Comparison of ENCODE assay signal across 8 cellular contexts in the genomic region with DNA sequence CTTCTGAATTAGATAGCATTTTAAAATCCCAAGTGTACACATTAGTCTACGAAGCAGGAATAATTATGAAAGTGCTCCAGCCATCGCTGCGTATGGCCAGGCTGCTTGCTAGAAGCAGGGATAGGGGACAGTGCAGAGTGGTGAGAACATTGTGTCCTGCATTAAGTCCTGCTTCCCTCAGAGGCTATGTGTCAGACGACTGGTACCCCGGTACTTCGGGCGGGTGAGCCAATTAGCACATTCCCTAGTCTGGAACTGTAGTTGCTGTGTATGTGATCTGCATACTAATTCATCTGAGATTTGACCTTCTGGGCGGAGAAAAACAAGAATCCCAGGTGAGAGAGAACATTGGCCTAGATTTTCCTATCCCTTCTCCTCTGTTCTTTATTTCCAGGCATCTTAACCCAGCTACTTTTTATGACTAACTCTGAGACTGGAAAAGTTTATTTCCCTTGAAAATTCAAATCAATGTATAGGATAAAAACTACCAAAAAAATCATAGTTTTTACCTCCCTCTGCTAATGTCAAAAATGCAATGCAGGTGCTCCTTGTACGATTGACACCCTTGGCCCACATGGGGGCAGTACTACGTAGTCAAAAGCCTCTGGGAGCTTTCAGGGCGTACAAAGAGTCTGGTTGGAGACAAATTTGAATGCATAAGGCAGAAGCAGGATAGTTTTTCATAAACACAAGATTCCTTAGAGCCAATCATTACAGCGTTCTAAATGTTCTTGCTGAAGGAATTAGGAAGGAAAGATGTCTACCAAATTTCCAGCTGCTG.
DNase-seq lines count a peak whose midpoint lies in the region; ATAC-seq and TF ChIP-seq lines count a peak whose summit lies in the region.

No MANE protein-coding gene starts in this region.

- no peaks in the 10 kb centered on the region for H3K36me3 Mint-ChIP-seq in GM23338 (ENCODE audit: low read depth)
- H3K36me3 Mint-ChIP-seq in T-helper 17 cell (ENCODE audit: low read depth): no peaks in the 10 kb centered on the region

- H3K4me1 Mint-ChIP-seq in GM23338 (peaks cover 10% of the 10 kb centered on the region; the same call in 2 of the 3 replicates), T-helper 17 cell (no peaks in the 10 kb centered on the region)

- no peaks in the 10 kb centered on the region for H3K9me2 ChIP-seq in GM23338 (ENCODE audit: insufficient read depth)

- DNase-seq in GM23338 (ENCODE audit: low spot score) (peak; percentile 74), NCI-H187 treated with DMSO at 0.1 percent for 48 hours (lab: John Stamatoyannopoulos, UW) (peak; percentile 29), astrocyte of the hippocampus (ENCODE audit: low read depth, low spot score) (peak; percentile 76), lung microvascular endothelial cell (ENCODE audit: low read depth in 2 of 2) (peak; percentile 58 to 72), T-helper 17 cell (no peak)
- no peak for DNase-seq in stimulated activated CD4-positive, alpha-beta T cell treated with anti-CD3 and anti-CD28 coated beads, Interleukin-4, amount 100 ng/mL, for 4 hours

- no peaks in the 10 kb centered on the region for H3K79me2 ChIP-seq in GM23338 (replicated peaks; ENCODE audit: insufficient read depth)

- no peak overlapping the region for H3K4me2 ChIP-seq in GM23338

- no peak overlapping the region for H2AFZ ChIP-seq in GM23338

- H4K20me1 ChIP-seq in GM23338 (replicated peaks; ENCODE audit: insufficient read depth): no peaks in the 10 kb centered on the region

- H3K27ac Mint-ChIP-seq in GM23338 (no peak overlapping the region), T-helper 17 cell (no peak overlapping the region)

- ATAC-seq in GM23338 (peak; percentile 84), T-helper 17 cell (no peak), HG02763 (IDR thresholded peaks at IDR 0.05; ENCODE audit: unreplicated experiment) (no peak), GM18861 (IDR thresholded peaks at IDR 0.05; ENCODE audit: unreplicated experiment) (no peak)

- no peaks in the 10 kb centered on the region for H3K9me3 ChIP-seq in T-helper 17 cell (ENCODE audit: control insufficient read depth, low read length, poor library complexity, severe bottlenecking)

- no peaks in the 10 kb centered on the region for H3K36me3 ChIP-seq in GM23338 (ENCODE audit: insufficient read depth)

- no peaks in the 10 kb centered on the region for H3K27me3 ChIP-seq in GM23338 (ENCODE audit: insufficient read depth)

- H3K4me3 Mint-ChIP-seq in GM23338: no peak overlapping the region
- no peak overlapping the region for H3K4me3 Mint-ChIP-seq in T-helper 17 cell

- no peaks in the 10 kb centered on the region for H3F3A ChIP-seq in GM23338 (replicated peaks; ENCODE audit: low read depth)

- H3K27me3 Mint-ChIP-seq in GM23338 (ENCODE audit: insufficient read depth, low read depth, poor library complexity) (no peaks in the 10 kb centered on the region), T-helper 17 cell (no peaks in the 10 kb centered on the region)

- no peak overlapping the region for H3K4me3 ChIP-seq in GM23338

- TF ChIP-seq CTCF in GM23338 (conservative IDR thresholded peaks at IDR 0.05; ENCODE audit: low read depth in 2 of 2): peak; percentile 79 to 91

- H3K9me3 Mint-ChIP-seq in GM23338: no peaks in the 10 kb centered on the region

- no peak overlapping the region for H3K27ac ChIP-seq in GM23338 (ENCODE audit: low read depth)

- no peaks in the 10 kb centered on the region for H3K4me1 ChIP-seq in GM23338 (ENCODE audit: insufficient read depth)

TF ChIP-seq in GM23338, 12 proteins besides CTCF, POLR2A, EP300 and RAD21:
- TF ChIP-seq JUNB (IDR thresholded peaks at IDR 0.05; ENCODE audit: unreplicated experiment): no peak
- TF ChIP-seq, protein P1, sequence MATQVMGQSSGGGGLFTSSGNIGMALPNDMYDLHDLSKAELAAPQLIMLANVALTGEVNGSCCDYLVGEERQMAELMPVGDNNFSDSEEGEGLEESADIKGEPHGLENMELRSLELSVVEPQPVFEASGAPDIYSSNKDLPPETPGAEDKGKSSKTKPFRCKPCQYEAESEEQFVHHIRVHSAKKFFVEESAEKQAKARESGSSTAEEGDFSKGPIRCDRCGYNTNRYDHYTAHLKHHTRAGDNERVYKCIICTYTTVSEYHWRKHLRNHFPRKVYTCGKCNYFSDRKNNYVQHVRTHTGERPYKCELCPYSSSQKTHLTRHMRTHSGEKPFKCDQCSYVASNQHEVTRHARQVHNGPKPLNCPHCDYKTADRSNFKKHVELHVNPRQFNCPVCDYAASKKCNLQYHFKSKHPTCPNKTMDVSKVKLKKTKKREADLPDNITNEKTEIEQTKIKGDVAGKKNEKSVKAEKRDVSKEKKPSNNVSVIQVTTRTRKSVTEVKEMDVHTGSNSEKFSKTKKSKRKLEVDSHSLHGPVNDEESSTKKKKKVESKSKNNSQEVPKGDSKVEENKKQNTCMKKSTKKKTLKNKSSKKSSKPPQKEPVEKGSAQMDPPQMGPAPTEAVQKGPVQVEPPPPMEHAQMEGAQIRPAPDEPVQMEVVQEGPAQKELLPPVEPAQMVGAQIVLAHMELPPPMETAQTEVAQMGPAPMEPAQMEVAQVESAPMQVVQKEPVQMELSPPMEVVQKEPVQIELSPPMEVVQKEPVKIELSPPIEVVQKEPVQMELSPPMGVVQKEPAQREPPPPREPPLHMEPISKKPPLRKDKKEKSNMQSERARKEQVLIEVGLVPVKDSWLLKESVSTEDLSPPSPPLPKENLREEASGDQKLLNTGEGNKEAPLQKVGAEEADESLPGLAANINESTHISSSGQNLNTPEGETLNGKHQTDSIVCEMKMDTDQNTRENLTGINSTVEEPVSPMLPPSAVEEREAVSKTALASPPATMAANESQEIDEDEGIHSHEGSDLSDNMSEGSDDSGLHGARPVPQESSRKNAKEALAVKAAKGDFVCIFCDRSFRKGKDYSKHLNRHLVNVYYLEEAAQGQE (IDR thresholded peaks at IDR 0.05; ENCODE audit: unreplicated experiment): no peak
- no peak for TF ChIP-seq EZH2 (IDR thresholded peaks at IDR 0.05; ENCODE audit: low read depth, unreplicated experiment)
- no peak for TF ChIP-seq ZNF331 (CRISPR knock-in tag; IDR thresholded peaks at IDR 0.05; ENCODE audit: low read depth)
- TF ChIP-seq NANOG (IDR thresholded peaks at IDR 0.05; ENCODE audit: borderline replicate concordance): no peak
- TF ChIP-seq, protein P2, sequence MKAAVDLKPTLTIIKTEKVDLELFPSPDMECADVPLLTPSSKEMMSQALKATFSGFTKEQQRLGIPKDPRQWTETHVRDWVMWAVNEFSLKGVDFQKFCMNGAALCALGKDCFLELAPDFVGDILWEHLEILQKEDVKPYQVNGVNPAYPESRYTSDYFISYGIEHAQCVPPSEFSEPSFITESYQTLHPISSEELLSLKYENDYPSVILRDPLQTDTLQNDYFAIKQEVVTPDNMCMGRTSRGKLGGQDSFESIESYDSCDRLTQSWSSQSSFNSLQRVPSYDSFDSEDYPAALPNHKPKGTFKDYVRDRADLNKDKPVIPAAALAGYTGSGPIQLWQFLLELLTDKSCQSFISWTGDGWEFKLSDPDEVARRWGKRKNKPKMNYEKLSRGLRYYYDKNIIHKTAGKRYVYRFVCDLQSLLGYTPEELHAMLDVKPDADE (IDR thresholded peaks at IDR 0.05): no peak
- TF ChIP-seq EZH2phosphoT487 (IDR thresholded peaks at IDR 0.05; ENCODE audit: unreplicated experiment): no peak
- no peak for TF ChIP-seq POLR2AphosphoS5 (IDR thresholded peaks at IDR 0.05; ENCODE audit: low read depth)

Comparison
In these comparisons a context has a peak if more than half of its experiments do, and no peak if none do; other contexts are left out.
1. DNase-seq: peak in GM23338 (single experiment), NCI-H187 treated with DMSO at 0.1 percent for 48 hours (single experiment), astrocyte of the hippocampus (single experiment) and lung microvascular endothelial cell (2 of 2); none in T-helper 17 cell (0 of 3) and stimulated activated CD4-positive, alpha-beta T cell treated with anti-CD3 and anti-CD28 coated beads, Interleukin-4, amount 100 ng/mL, for 4 hours (0 of 2).